13 cellular contexts compared by ENCODE assay signal in genomic region chr1:35646043-35646442, GRCh38. TPM values are rescaled to one million over a fixed set of nuclear protein-coding genes. Genes with fewer than 3 reads are reported as not detected.
A peak's percentile ranks its signal among the peaks of the same experiment; 100 is the strongest.
DNase-seq lines count a peak whose midpoint lies in the region; ATAC-seq and TF ChIP-seq lines count a peak whose summit lies in the region.
"Had no signal": no experiment of that assay in that cellular context is flagged by ENCODE, and none has a peak within 500 bp of the region (broad histone marks: within the 10 kb centered on the region; RNA-seq: fewer than 3 reads in every experiment).

No MANE protein-coding gene starts in this region.

- TF ChIP-seq CTCF in brain microvascular endothelial cell (IDR thresholded peaks at IDR 0.05; ENCODE audit: low read depth, low read length, missing control alignments) (peak; percentile 49), neural crest cell (conservative IDR thresholded peaks at IDR 0.05) (peak; percentile 31)

- peaks cover 6% of the 10 kb centered on the region for H3K27me3 ChIP-seq in brain microvascular endothelial cell (replicated peaks)

- peak overlapping the region; percentile 18 for H3K4me3 Mint-ChIP-seq in neural crest cell
- H3K4me3 Mint-ChIP-seq: activated T-cell treated with anti-CD3 and anti-CD28 coated beads, Interleukin-2, amount 50 U/mL, for 24 hours had no signal

- no peak overlapping the region for H3K4me3 ChIP-seq in brain microvascular endothelial cell (ENCODE audit: low read depth, low read length)

- peaks cover 2% of the 10 kb centered on the region for H3K36me3 Mint-ChIP-seq in neural crest cell (ENCODE audit: low read depth)

- H3K36me3 ChIP-seq in brain microvascular endothelial cell (replicated peaks), result no peaks in the 10 kb centered on the region

- no peak for ATAC-seq in HG02870 (IDR thresholded peaks at IDR 0.05; ENCODE audit: unreplicated experiment)

- peaks cover 11% of the 10 kb centered on the region for H3K4me1 Mint-ChIP-seq in neural crest cell

- H3K27ac Mint-ChIP-seq in neural crest cell (ENCODE audit: unreplicated experiment), result no peak overlapping the region
- H3K27ac Mint-ChIP-seq: activated T-cell treated with anti-CD3 and anti-CD28 coated beads, Interleukin-2, amount 50 U/mL, for 24 hours had no signal

- no peak overlapping the region for H3K27ac ChIP-seq in brain microvascular endothelial cell

- in situ Hi-C loops in brain microvascular endothelial cell (cut with HindIII; ENCODE audit: low pct_ligation_motif_present, low sequenced_read_pairs), result no loop called here

- peak; percentile 19 for DNase-seq in NCI-H2171 treated with DMSO at 0.1 percent for 48 hours (lab: John Stamatoyannopoulos, UW)
- no peak for DNase-seq in NCI-H2171 (lab: John Stamatoyannopoulos, UW)
- DNase-seq in M059J (ENCODE audit: low read depth), result peak; percentile 45
- DNase-seq in brain microvascular endothelial cell, result no peak
- DNase-seq in neural crest cell (ENCODE audit: low read depth, low spot score), result no peak
- no peak for DNase-seq in medulla oblongata (ENCODE audit: extremely low spot score)
- DNase-seq in NCI-H2107 treated with DMSO at 0.1 percent for 48 hours (lab: John Stamatoyannopoulos, UW; ENCODE audit: unreplicated experiment), result no peak
- DNase-seq: activated T-cell treated with anti-CD3 and anti-CD28 coated beads, Interleukin-2, amount 50 U/mL, for 24 hours; anterior cingulate cortex; NCI-H345; SIG-M5; stimulated activated CD4-positive, alpha-beta T cell treated with anti-CD3 and anti-CD28 coated beads, Interleukin-15, amount 100 ng/mL, for 24 hours had no signal

- peaks cover 83% of the 10 kb centered on the region for H3K27me3 Mint-ChIP-seq in neural crest cell (ENCODE audit: low read depth)

- no peaks in the 10 kb centered on the region for H3K9me3 Mint-ChIP-seq in neural crest cell
- H3K9me3 Mint-ChIP-seq: activated T-cell treated with anti-CD3 and anti-CD28 coated beads, Interleukin-2, amount 50 U/mL, for 24 hours had no signal

RNA-seq across cellular contexts. Expression of gene PSMB2, which starts 4.7 kb away (rescaled TPM):
- 63.2 and 72.0 TPM in 2 replicates for total RNA-seq in M059J (2014; rRNA removed; shearing (Covaris generic))
- 104 and 105 TPM in 2 replicates for total RNA-seq in neural crest cell

Comparison
In these comparisons a context has a peak if more than half of its experiments do, and no peak if none do; other contexts are left out.
1. DNase-seq: peak in NCI-H2171 treated with DMSO at 0.1 percent for 48 hours (single experiment) and M059J (single experiment); none in NCI-H2171 (single experiment), brain microvascular endothelial cell (single experiment), neural crest cell (single experiment), medulla oblongata (single experiment) and NCI-H2107 treated with DMSO at 0.1 percent for 48 hours (single experiment).